23 cellular contexts compared by ENCODE assay signal in the genomic region with DNA sequence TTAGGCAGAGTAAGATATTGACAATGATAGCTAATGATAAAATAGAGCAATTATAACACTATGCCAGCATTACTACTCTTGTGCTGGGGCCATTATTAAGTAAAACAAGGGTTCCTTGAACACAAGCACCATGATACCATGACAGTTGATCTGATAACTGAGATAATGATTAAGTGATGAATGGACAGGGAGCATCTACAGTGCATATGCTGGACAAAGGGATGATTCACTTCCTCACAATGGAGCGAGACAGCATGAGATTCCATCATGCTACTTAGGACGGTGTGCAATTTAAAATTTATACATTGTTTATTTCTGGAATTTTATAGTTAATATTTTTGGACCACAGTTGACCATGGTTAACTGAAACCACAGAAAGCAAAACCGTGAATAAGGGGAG.
"Had no signal": no experiment of that assay in that cellular context is flagged by ENCODE, and none has a peak within 500 bp of the region (broad histone marks: within the 10 kb centered on the region; RNA-seq: fewer than 3 reads in every experiment).

No MANE protein-coding gene starts in this region.

- H3K4me3 ChIP-seq: cardiac muscle cell, coronary artery, left ventricle myocardium inferior, lung, ovary, skin epidermis, testis had no signal

- DNase-seq: activated CD4-positive, alpha-beta T cell treated with anti-CD3 and anti-CD28 coated beads for 36 hours; activated CD4-positive, CD25-positive, alpha-beta regulatory T cell; activated CD8-positive, alpha-beta memory T cell treated with anti-CD3 and anti-CD28 coated beads, Interleukin-2, amount 10 ng/mL, durations not matched to agents 7 days and 5 days; activated CD8-positive, alpha-beta T cell treated with anti-CD3 and anti-CD28 coated beads, Interleukin-2, amount 10 ng/mL, durations not matched to agents 7 days and 5 days; activated naive CD4-positive, alpha-beta T cell treated with Interleukin-2 at 50 U/mL for 16 hours; activated T-cell treated with anti-CD3 and anti-CD28 coated beads for 4 hours; activated T-cell treated with anti-CD3 and anti-CD28 coated beads, Interleukin-2, amount 50 U/mL, for 72 hours; anterior cingulate cortex; effector memory CD8-positive, alpha-beta T cell; foreskin fibroblast; left ventricle myocardium inferior; nephron progenitor cell; ovary; retina; stimulated activated CD4-positive, alpha-beta T cell treated with anti-CD3 and anti-CD28 coated beads, Interleukin-12 subunit alpha, Interleukin-12 subunit beta, amount 100 ng/mL, for 4 hours; stimulated activated CD4-positive, alpha-beta T cell treated with anti-CD3 and anti-CD28 coated beads, Interleukin-4, amount 100 ng/mL, for 1 hour; stimulated activated naive CD8-positive, alpha-beta T cell treated with anti-CD3 and anti-CD28 coated beads, Interleukin-15, Interleukin-2, amounts not matched to agents 100 U/mL and 50 U/mL, for 24 hours; testis; trophoblast cell had no signal
